1 cellular context compared by ENCODE assay signal in genomic region chr17:43906951-43907424, GRCh38.
TF ChIP-seq lines count a peak whose summit lies in the region.

No MANE protein-coding gene starts in this region.

TF ChIP-seq in HepG2, 621 proteins besides CTCF, POLR2A, EP300 and RAD21 (continued from another document):
- no peak for TF ChIP-seq ZXDC (CRISPR knock-in tag; IDR thresholded peaks at IDR 0.05)
